In genomic region chr9:12774861-12775367, GRCh38 we compare ENCODE assay signal across 8 cellular contexts. TPM values are rescaled to one million over a fixed set of nuclear protein-coding genes. Genes with fewer than 3 reads are reported as not detected.
DNase-seq lines count a peak whose midpoint lies in the region; ATAC-seq, FAIRE-seq and TF ChIP-seq lines count a peak whose summit lies in the region.

Gene LURAP1L, plus strand, starts transcription at chr9:12775020. Its CDS starts 696 bp downstream, at chr9:12775716.

- H3K36me3 ChIP-seq in esophagus squamous epithelium (no peaks in the 10 kb centered on the region), vagina (no peaks in the 10 kb centered on the region)

- no peak for FAIRE-seq in HTR-8/SVneo (lab: Jason Lieb, UNC)

- TF ChIP-seq POLR2A in esophagus squamous epithelium (IDR thresholded peaks at IDR 0.05) (peak in 2 of 4 donors; percentile 52 to 53), vagina (IDR thresholded peaks at IDR 0.05) (peak in 1 of 2 donors; percentile 46)

- TF ChIP-seq CTCF in esophagus squamous epithelium (IDR thresholded peaks at IDR 0.05) = no peak
- no peak for TF ChIP-seq CTCF in vagina (IDR thresholded peaks at IDR 0.05)

- intact Hi-C loops in esophagus squamous epithelium (cut with DNase I) (no loop called here), vagina (cut with DNase I) (no loop called here)

- peak within 1 kb of the TSS; percentile 73 to 92 (median 90) for H3K27ac ChIP-seq in esophagus squamous epithelium
- peak within 1 kb of the TSS; percentile 94 for H3K27ac ChIP-seq in vagina

- H3K4me1 ChIP-seq in esophagus squamous epithelium = peaks cover 0 to 25% (median 0%) of the 10 kb centered on the region in 3 donors
- peaks cover 23% of the 10 kb centered on the region for H3K4me1 ChIP-seq in vagina

- H3K27me3 ChIP-seq in esophagus squamous epithelium (no peaks in the 10 kb centered on the region), vagina (no peaks in the 10 kb centered on the region)

- H3K4me3 ChIP-seq in esophagus squamous epithelium (peak within 1 kb of the TSS; percentile 44 to 84 (median 74)), vagina (peak within 1 kb of the TSS; percentile 64 to 85)

- ATAC-seq in HG03139 (IDR thresholded peaks at IDR 0.05; ENCODE audit: unreplicated experiment) = no peak

- WGBS in esophagus squamous epithelium, 2 donors = 1 to 3% methylated on average over 17 of the region's 17 CpGs

- DNase-seq in Ammon's horn (ENCODE audit: low spot score) (peak; percentile 78), HTR-8/SVneo (ENCODE audit: insufficient read length, low spot score) (peak; percentile 41), SK-N-DZ (ENCODE audit: low spot score) (peak; percentile 27), esophagus squamous epithelium (lab: John Stamatoyannopoulos, UW) (no peak), mucosa of gallbladder (ENCODE audit: low spot score) (peak; percentile 73), vagina (ENCODE audit: extremely low spot score in 2 of 2) (no peak)
- no peak for DNase-seq in activated CD8-positive, alpha-beta memory T cell treated with anti-CD3 and anti-CD28 coated beads, Interleukin-2, amount 50 U/mL, for 48 hours

- H3K9me3 ChIP-seq in esophagus squamous epithelium (no peaks in the 10 kb centered on the region), vagina (no peaks in the 10 kb centered on the region)

RNA-seq across cellular contexts. Expression of gene LURAP1L, which starts in this region (rescaled TPM):
- polyA plus RNA-seq in SK-N-DZ (2014; cell fraction: cytosol; rRNA removed) = 0.35 TPM in 1 of 2 replicates, not detected in the other
- 0.31 and 0.91 TPM in 2 replicates for polyA plus RNA-seq in SK-N-DZ (2014; cell fraction: nucleus; rRNA removed)
- total RNA-seq in esophagus squamous epithelium (1 to 10 TPM in 3 of 4 donors, under 1 TPM in 1; 0.75 to 8.0 (median 3.9) TPM), mucosa of gallbladder (25.2 TPM), vagina (14.5 TPM)

Comparison
In these comparisons a context has a peak if more than half of its experiments do, and no peak if none do; other contexts are left out.
1. DNase-seq: peak in Ammon's horn (single experiment), HTR-8/SVneo (single experiment), SK-N-DZ (single experiment) and mucosa of gallbladder (single experiment); none in esophagus squamous epithelium (single experiment), vagina (0 of 2) and activated CD8-positive, alpha-beta memory T cell treated with anti-CD3 and anti-CD28 coated beads, Interleukin-2, amount 50 U/mL, for 48 hours (single experiment).